Comparison of ENCODE assay signal across 25 cellular contexts in the genomic region with DNA sequence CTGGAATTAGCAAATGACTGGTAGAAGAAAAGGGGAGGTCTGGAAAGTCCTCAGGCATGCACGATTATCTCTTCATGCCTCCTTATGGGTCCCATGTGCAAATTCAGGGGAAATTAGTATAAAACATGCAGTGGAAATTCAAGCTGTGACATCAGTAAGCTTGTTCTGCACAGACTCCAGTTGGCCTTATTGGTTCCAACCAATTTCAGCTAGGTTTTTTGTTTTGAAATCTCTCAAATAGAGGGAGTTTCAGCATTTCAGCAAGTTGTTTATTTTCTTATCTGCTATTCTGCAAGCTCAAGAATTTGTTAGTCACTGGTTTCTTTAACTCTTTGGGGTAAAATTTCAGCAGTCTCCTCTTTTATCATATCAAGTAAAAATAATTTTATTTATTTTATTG. TPM values are rescaled to one million over a fixed set of nuclear protein-coding genes. Genes with fewer than 3 reads are reported as not detected.
DNase-seq lines count a peak whose midpoint lies in the region; ATAC-seq and TF ChIP-seq lines count a peak whose summit lies in the region.
"Had no signal": no experiment of that assay in that cellular context is flagged by ENCODE, and none has a peak within 500 bp of the region (broad histone marks: within the 10 kb centered on the region; RNA-seq: fewer than 3 reads in every experiment).

No MANE protein-coding gene starts in this region.

- TF ChIP-seq CTCF in AG10803 (conservative IDR thresholded peaks at IDR 0.05; ENCODE audit: low read length) (no peak), fibroblast of lung (conservative IDR thresholded peaks at IDR 0.05 in 1 of 2, IDR thresholded peaks at IDR 0.05 in 1 of 2; ENCODE audit: low read depth in 1 of 2, low read length in 2 of 2) (no peak), omental fat pad (IDR thresholded peaks at IDR 0.05) (no peak), glutamatergic neuron (IDR thresholded peaks at IDR 0.05; ENCODE audit: partially characterized antibody, unreplicated experiment) (no peak)

- H3K27ac ChIP-seq in fibroblast of lung (ENCODE audit: insufficient read depth, low read length) (no peak overlapping the region), substantia nigra (ENCODE audit: low read depth, low read length, poor library complexity, severe bottlenecking) (no peak overlapping the region)
- H3K27ac ChIP-seq: right lobe of liver, thoracic aorta had no signal

- no peak overlapping the region for H3K9ac ChIP-seq in fibroblast of lung (ENCODE audit: insufficient read depth, low read length)

- H3K36me3 ChIP-seq in fibroblast of lung (ENCODE audit: control insufficient read depth, insufficient read depth, low read length), result no peaks in the 10 kb centered on the region
- H3K36me3 ChIP-seq: right lobe of liver, thoracic aorta had no signal

- peaks cover 1% of the 10 kb centered on the region for H3K27me3 Mint-ChIP-seq in glutamatergic neuron (ENCODE audit: unreplicated experiment)
- H3K27me3 Mint-ChIP-seq: activated CD4-positive, alpha-beta memory T cell treated with anti-CD3 and anti-CD28 coated beads, Interleukin-2, amount 10 ng/mL, durations not matched to agents 7 days and 5 days had no signal

- DNase-seq in AG10803 (ENCODE audit: low read depth) (peak; percentile 51), NCI-H226 (peak; percentile 29), fibroblast of lung (ENCODE audit: low read depth in 2 of 2) (peak; percentile 53 to 92), omental fat pad (ENCODE audit: low spot score) (no peak), substantia nigra (lab: John Stamatoyannopoulos, UW) (no peak), ACHN (no peak), NCI-H187 (lab: John Stamatoyannopoulos, UW) (no peak), glutamatergic neuron (no peak)
- DNase-seq: activated B cell treated with CpG ODN at 0.5 μM for 24 hours; activated CD4-positive, alpha-beta memory T cell treated with anti-CD3 and anti-CD28 coated beads, Interleukin-2, amount 10 ng/mL, durations not matched to agents 7 days and 5 days; activated naive CD4-positive, alpha-beta T cell; anterior cingulate cortex; foreskin melanocyte; kidney; mammary epithelial cell; NCI-H1417; NCI-H2171; NCI-H526 treated with DMSO at 0.1 percent for 48 hours; right lobe of liver; T-helper 9 cell had no signal

- H3K9me3 ChIP-seq in fibroblast of lung (ENCODE audit: control insufficient read depth, insufficient read depth, low read depth, low read length), result no peaks in the 10 kb centered on the region
- H3K9me3 ChIP-seq: right lobe of liver, thoracic aorta had no signal

- H3K79me2 ChIP-seq in fibroblast of lung (ENCODE audit: control insufficient read depth, insufficient read depth, low read length), result no peaks in the 10 kb centered on the region

- peaks cover 1% of the 10 kb centered on the region for H3K9me3 Mint-ChIP-seq in glutamatergic neuron (ENCODE audit: unreplicated experiment)
- H3K9me3 Mint-ChIP-seq: activated B cell treated with CpG ODN at 0.5 μM for 24 hours; activated CD4-positive, alpha-beta memory T cell treated with anti-CD3 and anti-CD28 coated beads, Interleukin-2, amount 10 ng/mL, durations not matched to agents 7 days and 5 days had no signal

- H2AFZ ChIP-seq in fibroblast of lung (ENCODE audit: low read length), result no peak overlapping the region

- H3K27me3 ChIP-seq in fibroblast of lung (ENCODE audit: control insufficient read depth, insufficient read depth, low read length), result no peaks in the 10 kb centered on the region
- H3K27me3 ChIP-seq: right lobe of liver had no signal

- no peak overlapping the region for H3K4me3 Mint-ChIP-seq in glutamatergic neuron (ENCODE audit: unreplicated experiment)
- H3K4me3 Mint-ChIP-seq: activated B cell treated with CpG ODN at 0.5 μM for 24 hours; activated CD4-positive, alpha-beta memory T cell treated with anti-CD3 and anti-CD28 coated beads, Interleukin-2, amount 10 ng/mL, durations not matched to agents 7 days and 5 days; stimulated activated effector memory CD8-positive, alpha-beta T cell treated with anti-CD3 and anti-CD28 coated beads, Interleukin-12 subunit alpha, Interleukin-12 subunit beta, amount 100 ng/mL, for 72 hours had no signal

- no peak overlapping the region for H3K4me2 ChIP-seq in fibroblast of lung (ENCODE audit: extremely low read depth, insufficient read depth, low read length)

- peaks cover 2% of the 10 kb centered on the region for H3K4me1 Mint-ChIP-seq in glutamatergic neuron (ENCODE audit: low read depth, unreplicated experiment)
- H3K4me1 Mint-ChIP-seq: activated B cell treated with CpG ODN at 0.5 μM for 24 hours; activated CD4-positive, alpha-beta memory T cell treated with anti-CD3 and anti-CD28 coated beads, Interleukin-2, amount 10 ng/mL, durations not matched to agents 7 days and 5 days; stimulated activated effector memory CD8-positive, alpha-beta T cell treated with anti-CD3 and anti-CD28 coated beads, Interleukin-12 subunit alpha, Interleukin-12 subunit beta, amount 100 ng/mL, for 72 hours had no signal

- ATAC-seq in omental fat pad (ENCODE audit: low FRiP score), result peak; percentile 26
- ATAC-seq: right lobe of liver; stimulated activated effector memory CD8-positive, alpha-beta T cell treated with anti-CD3 and anti-CD28 coated beads, Interleukin-12 subunit alpha, Interleukin-12 subunit beta, amount 100 ng/mL, for 72 hours had no signal

- no peak overlapping the region for H3K27ac Mint-ChIP-seq in glutamatergic neuron (ENCODE audit: unreplicated experiment)
- H3K27ac Mint-ChIP-seq: activated B cell treated with CpG ODN at 0.5 μM for 24 hours; activated CD4-positive, alpha-beta memory T cell treated with anti-CD3 and anti-CD28 coated beads, Interleukin-2, amount 10 ng/mL, durations not matched to agents 7 days and 5 days; stimulated activated effector memory CD8-positive, alpha-beta T cell treated with anti-CD3 and anti-CD28 coated beads, Interleukin-12 subunit alpha, Interleukin-12 subunit beta, amount 100 ng/mL, for 72 hours had no signal

- no peaks in the 10 kb centered on the region for H3K36me3 Mint-ChIP-seq in glutamatergic neuron (ENCODE audit: unreplicated experiment)
- H3K36me3 Mint-ChIP-seq: stimulated activated effector memory CD8-positive, alpha-beta T cell treated with anti-CD3 and anti-CD28 coated beads, Interleukin-12 subunit alpha, Interleukin-12 subunit beta, amount 100 ng/mL, for 72 hours had no signal

- peaks cover 8% of the 10 kb centered on the region for H3K4me1 ChIP-seq in fibroblast of lung (ENCODE audit: control insufficient read depth, extremely low read depth, insufficient read depth, low read length)
- H3K4me1 ChIP-seq: right lobe of liver had no signal

- H3K4me3 ChIP-seq in AG10803 (ENCODE audit: low read length) (no peak overlapping the region), fibroblast of lung (replicated peaks in 1 of 4; ENCODE audit: control extremely low read depth in 1 of 4, insufficient read depth in 1 of 4, low read depth in 3 of 4, low read length in 4 of 4) (no peak overlapping the region)
- H3K4me3 ChIP-seq: right lobe of liver, thoracic aorta had no signal

- H4K20me1 ChIP-seq in fibroblast of lung (ENCODE audit: control insufficient read depth, extremely low read depth, insufficient read depth, low read length), result no peaks in the 10 kb centered on the region

- in situ Hi-C loops in ACHN (cut with HindIII; ENCODE audit: low pct_ligation_motif_present, low pct_unique_long_range_greater_than_20kb, low sequenced_read_pairs), result no loop called here

RNA-seq across cellular contexts. Expression of a gene that starts 0.8 kb away (rescaled TPM):
- not detected in 2 replicates for total RNA-seq in fibroblast of lung
- not detected in 2 replicates for polyA plus RNA-seq in fibroblast of lung
- polyA plus RNA-seq in fibroblast of lung (2012), result not detected in 2 replicates
- not detected in 2 replicates for polyA minus RNA-seq in fibroblast of lung (ENCODE audit: low replicate concordance)
- total RNA-seq in omental fat pad, result not detected
- total RNA-seq in glutamatergic neuron (ENCODE audit: unreplicated experiment), result not detected
- total RNA-seq: activated B cell treated with CpG ODN at 0.5 μM for 24 hours; activated CD4-positive, alpha-beta memory T cell treated with anti-CD3 and anti-CD28 coated beads, Interleukin-2, amount 10 ng/mL, durations not matched to agents 7 days and 5 days; chondrocyte; Daoy; kidney; mammary epithelial cell; osteoblast; right lobe of liver; thoracic aorta had no signal
- polyA plus RNA-seq: mammary epithelial cell had no signal

Comparison
In these comparisons a context has a peak if more than half of its experiments do, and no peak if none do; other contexts are left out.
1. DNase-seq: peak in AG10803 (single experiment), NCI-H226 (single experiment) and fibroblast of lung (2 of 2); none in omental fat pad (single experiment), substantia nigra (0 of 49), ACHN (single experiment), NCI-H187 (0 of 2) and glutamatergic neuron (single experiment).